Comparison of ENCODE assay signal across 16 cellular contexts in genomic region chr2:198587201-198587600, GRCh38.
A peak's percentile ranks its signal among the peaks of the same experiment; 100 is the strongest.
DNase-seq lines count a peak whose midpoint lies in the region; TF ChIP-seq lines count a peak whose summit lies in the region.
"Had no signal": no experiment of that assay in that cellular context is flagged by ENCODE, and none has a peak within 500 bp of the region (broad histone marks: within the 10 kb centered on the region; RNA-seq: fewer than 3 reads in every experiment).

No MANE protein-coding gene starts in this region.

- no peak overlapping the region for H4K5ac ChIP-seq in mesendoderm (ENCODE audit: low read length)

- H2AFZ ChIP-seq in OCI-LY7 (ENCODE audit: low read length) (peak overlapping the region; percentile 88; the same call in 1 of the 2 replicates), neural progenitor cell (replicated peaks) (peak overlapping the region; percentile 6), hepatocyte (no peak overlapping the region)

- H3K9me2 ChIP-seq in OCI-LY7 (ENCODE audit: insufficient read depth, low read length) = no peaks in the 10 kb centered on the region
- no peaks in the 10 kb centered on the region for H3K9me2 ChIP-seq in hepatocyte (replicated peaks; ENCODE audit: insufficient read depth)

- H3K27ac ChIP-seq in HUES6 (ENCODE audit: low read depth, low read length) (no peak overlapping the region), OCI-LY7 (ENCODE audit: low read depth, low read length, poor library complexity, severe bottlenecking) (no peak overlapping the region), neural progenitor cell (no peak overlapping the region), mesendoderm (ENCODE audit: low read depth, low read length) (no peak overlapping the region), hepatocyte (no peak overlapping the region)
- H3K27ac ChIP-seq: BLaER1 had no signal

- DNase-seq in OCI-LY7 (ENCODE audit: low spot score) (no peak), glutamatergic neuron (peak; percentile 8), neural progenitor cell (ENCODE audit: low spot score) (no peak), mesendoderm (no peak), hepatocyte (ENCODE audit: low spot score) (no peak), MCF 10A (ENCODE audit: unreplicated experiment) (no peak), NCI-H187 treated with DMSO at 0.1 percent for 48 hours (lab: John Stamatoyannopoulos, UW) (no peak)
- DNase-seq: 8988T, AML-193, DMS53, GF-D8, HCEC 1CT, HFFc6 had no signal

- no CpG with 5 or more reads among the region's 6 CpGs for WGBS in mesendoderm (ENCODE audit: extremely low coverage, insufficient coverage, low lambda C conversion rate)
- WGBS in hepatocyte (ENCODE audit: low lambda C conversion rate, missing lambda C conversion rate) = 86% methylated on average over 6 of the region's 6 CpGs

- H3K4me3 ChIP-seq in HUES6 (ENCODE audit: low read depth, low read length) = no peak overlapping the region
- no peak overlapping the region for H3K4me3 ChIP-seq in OCI-LY7 (ENCODE audit: low read depth, low read length, poor library complexity, severe bottlenecking)
- H3K4me3 ChIP-seq in neural progenitor cell = no peak overlapping the region
- H3K4me3 ChIP-seq in mesendoderm (ENCODE audit: low read length) = no peak overlapping the region
- no peak overlapping the region for H3K4me3 ChIP-seq in hepatocyte
- H3K4me3 ChIP-seq: BLaER1 had no signal

- CTCF ChIA-PET in OCI-LY7 (lab: Charles Lee; ENCODE audit: unreplicated experiment) (interaction anchor here (0.5 kb wide), 1 partner anchor 324 kb away, joined by 4 read pairs; no protein-coding TSS in a partner anchor), MCF 10A (lab: Yijun Ruan, JAX) (interaction anchor here (0.5 kb wide), 1 partner anchor 21 kb away, joined by 3 read pairs; no protein-coding TSS in a partner anchor)

- no peak overlapping the region for H3K4me2 ChIP-seq in OCI-LY7 (ENCODE audit: low read length)
- no peak overlapping the region for H3K4me2 ChIP-seq in neural progenitor cell
- no peak overlapping the region for H3K4me2 ChIP-seq in mesendoderm (ENCODE audit: low read length)
- no peak overlapping the region for H3K4me2 ChIP-seq in hepatocyte
- H3K4me2 ChIP-seq: BLaER1 had no signal

- peak overlapping the region; percentile 6 for H3K9ac ChIP-seq in HUES6 (ENCODE audit: low read length)
- no peak overlapping the region for H3K9ac ChIP-seq in neural progenitor cell
- no peak overlapping the region for H3K9ac ChIP-seq in mesendoderm (ENCODE audit: low read length)
- H3K9ac ChIP-seq: BLaER1 had no signal

- no TSS peak for BruUV-seq in OCI-LY7 (replicated peaks; lab: Mats Ljungman, UMichigan)
- BruUV-seq in MCF 10A (replicated peaks; lab: Mats Ljungman, UMichigan) = no TSS peak

- no peak overlapping the region for H2BK5ac ChIP-seq in mesendoderm (ENCODE audit: low read length)

- H3K56ac ChIP-seq in mesendoderm (ENCODE audit: low read length) = no peak overlapping the region

- no peaks in the 10 kb centered on the region for H3K4me1 Mint-ChIP-seq in glutamatergic neuron (ENCODE audit: low read depth, unreplicated experiment)
- H3K4me1 Mint-ChIP-seq in neural progenitor cell = peaks cover 4% of the 10 kb centered on the region
- H3K4me1 Mint-ChIP-seq in MCF 10A (ENCODE audit: insufficient read depth, unreplicated experiment) = no peaks in the 10 kb centered on the region
- H3K4me1 Mint-ChIP-seq: CD8-positive, alpha-beta memory T cell had no signal

- H3F3A ChIP-seq in neural progenitor cell (ENCODE audit: low read depth) = no peaks in the 10 kb centered on the region

- H3K27me3 Mint-ChIP-seq in glutamatergic neuron (ENCODE audit: unreplicated experiment) = no peaks in the 10 kb centered on the region
- no peaks in the 10 kb centered on the region for H3K27me3 Mint-ChIP-seq in neural progenitor cell (ENCODE audit: insufficient read depth, low read depth)
- H3K27me3 Mint-ChIP-seq in MCF 10A (ENCODE audit: insufficient read depth, unreplicated experiment) = peaks cover 14% of the 10 kb centered on the region
- H3K27me3 Mint-ChIP-seq: CD8-positive, alpha-beta memory T cell had no signal

- intact Hi-C loops in OCI-LY7 (cut with micrococcal nuclease; ENCODE audit: unreplicated experiment) = no loop called here
- intact Hi-C loops in MCF 10A (cut with micrococcal nuclease) = no loop called here

- H3K79me1 ChIP-seq in mesendoderm (ENCODE audit: low read length) = no peaks in the 10 kb centered on the region

- H3K36me3 ChIP-seq in HUES6 (ENCODE audit: control insufficient read depth, insufficient read depth, low read length) (no peaks in the 10 kb centered on the region), OCI-LY7 (ENCODE audit: insufficient read depth, low read length) (no peaks in the 10 kb centered on the region), neural progenitor cell (no peaks in the 10 kb centered on the region), mesendoderm (ENCODE audit: control insufficient read depth, insufficient read depth, low read length) (no peaks in the 10 kb centered on the region), hepatocyte (replicated peaks; ENCODE audit: insufficient read depth, low read depth) (no peaks in the 10 kb centered on the region)
- H3K36me3 ChIP-seq: BLaER1 had no signal

- H3K9me3 ChIP-seq in HUES6 (ENCODE audit: control insufficient read depth, insufficient read depth, low read depth, low read length) = no peaks in the 10 kb centered on the region
- no peaks in the 10 kb centered on the region for H3K9me3 ChIP-seq in OCI-LY7 (ENCODE audit: low read length)
- H3K9me3 ChIP-seq in neural progenitor cell (ENCODE audit: low read depth) = no peaks in the 10 kb centered on the region
- H3K9me3 ChIP-seq in hepatocyte (ENCODE audit: low read depth) = no peaks in the 10 kb centered on the region
- H3K9me3 ChIP-seq: BLaER1 had no signal

- TF ChIP-seq CTCF in OCI-LY7 (conservative IDR thresholded peaks at IDR 0.05; ENCODE audit: low read length) (no peak), glutamatergic neuron (IDR thresholded peaks at IDR 0.05; ENCODE audit: partially characterized antibody, unreplicated experiment) (no peak), neural progenitor cell (IDR thresholded peaks at IDR 0.05) (no peak), hepatocyte (IDR thresholded peaks at IDR 0.05; ENCODE audit: poor library complexity) (no peak), MCF 10A (IDR thresholded peaks at IDR 0.05; ENCODE audit: unreplicated experiment) (no peak)

- H3K36me3 Mint-ChIP-seq in glutamatergic neuron (ENCODE audit: unreplicated experiment) (no peaks in the 10 kb centered on the region), neural progenitor cell (no peaks in the 10 kb centered on the region), MCF 10A (ENCODE audit: insufficient read depth, unreplicated experiment) (no peaks in the 10 kb centered on the region)
- H3K36me3 Mint-ChIP-seq: CD8-positive, alpha-beta memory T cell had no signal

- H3K4me3 Mint-ChIP-seq in glutamatergic neuron (ENCODE audit: unreplicated experiment) (no peak overlapping the region), neural progenitor cell (no peak overlapping the region), MCF 10A (ENCODE audit: unreplicated experiment) (no peak overlapping the region)
- H3K4me3 Mint-ChIP-seq: CD8-positive, alpha-beta memory T cell; HFFc6 had no signal

- H3K4me1 ChIP-seq in HUES6 (ENCODE audit: control insufficient read depth, insufficient read depth, low read length) = no peaks in the 10 kb centered on the region
- peaks cover 7% of the 10 kb centered on the region for H3K4me1 ChIP-seq in OCI-LY7 (ENCODE audit: insufficient read depth, low read length, poor library complexity, severe bottlenecking)
- no peaks in the 10 kb centered on the region for H3K4me1 ChIP-seq in neural progenitor cell
- no peaks in the 10 kb centered on the region for H3K4me1 ChIP-seq in mesendoderm (ENCODE audit: control insufficient read depth, low read depth, low read length)
- no peaks in the 10 kb centered on the region for H3K4me1 ChIP-seq in hepatocyte (ENCODE audit: insufficient read depth)
- H3K4me1 ChIP-seq: BLaER1 had no signal

- no peaks in the 10 kb centered on the region for H3K9me3 Mint-ChIP-seq in glutamatergic neuron (ENCODE audit: unreplicated experiment)
- H3K9me3 Mint-ChIP-seq in neural progenitor cell = no peaks in the 10 kb centered on the region
- no peaks in the 10 kb centered on the region for H3K9me3 Mint-ChIP-seq in MCF 10A (ENCODE audit: unreplicated experiment)

- POLR2A ChIA-PET in OCI-LY7 (lab: Charles Lee) = interaction anchor here (0.6 kb wide), 1 partner anchor 538 kb away, joined by 3 read pairs; no protein-coding TSS in a partner anchor
- POLR2A ChIA-PET in MCF 10A (lab: Yijun Ruan, JAX) = no interaction called here

- no peak overlapping the region for H3K18ac ChIP-seq in mesendoderm (ENCODE audit: low read length)

- H4K8ac ChIP-seq in mesendoderm (ENCODE audit: low read depth, low read length) = no peak overlapping the region

- H3K27ac Mint-ChIP-seq in glutamatergic neuron (ENCODE audit: unreplicated experiment) (no peak overlapping the region), neural progenitor cell (no peak overlapping the region), MCF 10A (ENCODE audit: low read depth, unreplicated experiment) (no peak overlapping the region)
- H3K27ac Mint-ChIP-seq: CD8-positive, alpha-beta memory T cell; HFFc6 had no signal

- H3K79me2 ChIP-seq in OCI-LY7 (ENCODE audit: insufficient read depth, low read depth, low read length) (no peaks in the 10 kb centered on the region), neural progenitor cell (ENCODE audit: low read depth) (no peaks in the 10 kb centered on the region), mesendoderm (ENCODE audit: control insufficient read depth, insufficient read depth, low read length) (no peaks in the 10 kb centered on the region), hepatocyte (no peaks in the 10 kb centered on the region)

- H3K27me3 ChIP-seq in HUES6 (ENCODE audit: control insufficient read depth, insufficient read depth, low read length) = no peaks in the 10 kb centered on the region
- H3K27me3 ChIP-seq in neural progenitor cell = no peaks in the 10 kb centered on the region
- no peaks in the 10 kb centered on the region for H3K27me3 ChIP-seq in mesendoderm (ENCODE audit: insufficient read depth, low read length, poor library complexity)
- H3K27me3 ChIP-seq in hepatocyte = no peaks in the 10 kb centered on the region
- H3K27me3 ChIP-seq: BLaER1 had no signal

- H2BK15ac ChIP-seq in mesendoderm (replicated peaks; ENCODE audit: low read depth) = no peak overlapping the region

- H3K4ac ChIP-seq in mesendoderm (ENCODE audit: low read depth, low read length) = no peak overlapping the region

- no peak overlapping the region for H2AK5ac ChIP-seq in mesendoderm (ENCODE audit: low read length)

- no peak overlapping the region for H3K23ac ChIP-seq in mesendoderm (ENCODE audit: low read length)

- H4K20me1 ChIP-seq in OCI-LY7 (ENCODE audit: insufficient read depth, low read length) = no peaks in the 10 kb centered on the region
- no peaks in the 10 kb centered on the region for H4K20me1 ChIP-seq in neural progenitor cell (ENCODE audit: low read depth)
- H4K20me1 ChIP-seq in hepatocyte (ENCODE audit: insufficient read depth, poor library complexity, severe bottlenecking) = no peaks in the 10 kb centered on the region
- H4K20me1 ChIP-seq: BLaER1 had no signal

- no peak overlapping the region for H2BK120ac ChIP-seq in mesendoderm (ENCODE audit: low read depth, low read length)
